Comparison of ENCODE assay signal across 21 cellular contexts in genomic region chr20:46433051-46433450, GRCh38.
"Had no signal": no experiment of that assay in that cellular context is flagged by ENCODE, and none has a peak within 500 bp of the region (broad histone marks: within the 10 kb centered on the region; RNA-seq: fewer than 3 reads in every experiment).

No MANE protein-coding gene starts in this region.

- H3K4me1 Mint-ChIP-seq: natural killer cell had no signal

- H3K36me3 Mint-ChIP-seq: natural killer cell had no signal

- H3K27ac Mint-ChIP-seq: activated T-cell treated with anti-CD3 and anti-CD28 coated beads, Interleukin-2, amount 50 U/mL, for 72 hours; dendritic cell treated with granulocyte-macrophage colony-stimulating factor and Interleukin-4, amounts not matched to agents 40 ng/mL and 50 ng/mL, for 4 days; natural killer cell; stimulated activated naive CD8-positive, alpha-beta T cell treated with anti-CD3 and anti-CD28 coated beads, Interleukin-15, Interleukin-2, amounts not matched to agents 100 ng/mL and 50 ng/mL, for 24 hours had no signal

- ATAC-seq: activated CD4-positive, CD25-positive, alpha-beta regulatory T cell treated with anti-CD3 and anti-CD28 coated beads, Interleukin-2, amount 50 U/mL, for 24 hours; activated T-cell treated with anti-CD3 and anti-CD28 coated beads, Interleukin-2, amount 50 U/mL, for 72 hours; natural killer cell; right lobe of liver had no signal

- H3K36me3 ChIP-seq: brain microvascular endothelial cell, esophagus squamous epithelium, right lobe of liver, suprapubic skin, transverse colon, uterus had no signal

- H3K9me3 Mint-ChIP-seq: activated T-cell treated with anti-CD3 and anti-CD28 coated beads, Interleukin-2, amount 50 U/mL, for 72 hours; dendritic cell treated with granulocyte-macrophage colony-stimulating factor and Interleukin-4, amounts not matched to agents 40 ng/mL and 50 ng/mL, for 4 days; natural killer cell; stimulated activated naive CD8-positive, alpha-beta T cell treated with anti-CD3 and anti-CD28 coated beads, Interleukin-15, Interleukin-2, amounts not matched to agents 100 ng/mL and 50 ng/mL, for 24 hours had no signal

- H3K4me3 Mint-ChIP-seq: activated T-cell treated with anti-CD3 and anti-CD28 coated beads, Interleukin-2, amount 50 U/mL, for 72 hours; dendritic cell treated with granulocyte-macrophage colony-stimulating factor and Interleukin-4, amounts not matched to agents 40 ng/mL and 50 ng/mL, for 4 days; natural killer cell; stimulated activated naive CD8-positive, alpha-beta T cell treated with anti-CD3 and anti-CD28 coated beads, Interleukin-15, Interleukin-2, amounts not matched to agents 100 ng/mL and 50 ng/mL, for 24 hours had no signal

- H3K27me3 ChIP-seq: brain microvascular endothelial cell, right lobe of liver, uterus had no signal

- H3K4me3 ChIP-seq: esophagus squamous epithelium, hepatocyte, right lobe of liver, suprapubic skin, transverse colon, uterus had no signal

- H3K9me3 ChIP-seq: esophagus squamous epithelium, right lobe of liver, suprapubic skin, transverse colon, uterus had no signal

- DNase-seq: activated CD4-positive, alpha-beta T cell treated with anti-CD3 and anti-CD28 coated beads, Interleukin-2, amount 50 U/mL, for 1 hour; activated effector memory CD4-positive, alpha-beta T cell treated with anti-CD3 and anti-CD28 coated beads, Interleukin-2, amount 50 U/mL, for 16 hours; activated naive CD4-positive, alpha-beta T cell treated with anti-CD3 and anti-CD28 coated beads, Interleukin-2, amount 50 U/mL, for 16 hours; activated T-cell treated with anti-CD3 and anti-CD28 coated beads, Interleukin-2, amount 50 U/mL, for 72 hours; aorta; brain microvascular endothelial cell; effector CD8-positive, alpha-beta T cell; esophagus squamous epithelium; natural killer cell; right lobe of liver; small intestine; stimulated activated CD4-positive, alpha-beta T cell treated with anti-CD3 and anti-CD28 coated beads, Interleukin-15, amount 100 ng/mL, for 24 hours; stimulated activated CD4-positive, alpha-beta T cell treated with anti-CD3 and anti-CD28 coated beads, Interleukin-2, amount 100 ng/mL, for 48 hours; transverse colon; uterus had no signal

- H3K27ac ChIP-seq: brain microvascular endothelial cell, esophagus squamous epithelium, hepatocyte, parathyroid adenoma, right lobe of liver, suprapubic skin, transverse colon, uterus had no signal

- H3K4me1 ChIP-seq: esophagus squamous epithelium, parathyroid adenoma, right lobe of liver, suprapubic skin, transverse colon, uterus had no signal
